Comparison of ENCODE assay signal across 2 cellular contexts in the genomic region with DNA sequence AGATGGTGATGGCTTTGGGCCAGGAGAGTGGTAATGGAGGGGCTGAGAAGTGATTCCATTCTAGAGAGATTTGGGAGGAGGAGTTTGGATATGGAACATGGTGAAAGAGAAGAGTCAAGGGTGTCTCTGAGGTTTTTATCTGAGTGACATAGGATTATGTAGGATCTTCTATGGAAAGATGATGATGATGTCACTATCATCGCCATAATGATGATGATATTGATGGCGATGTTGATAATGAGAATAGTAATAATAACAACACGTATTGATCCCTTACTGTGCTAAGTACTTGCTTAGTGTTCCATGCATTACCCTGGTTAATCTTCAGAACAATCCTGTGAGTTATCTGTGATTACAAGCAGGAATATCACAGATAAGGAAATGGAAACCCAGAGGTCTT.
TF ChIP-seq lines count a peak whose summit lies in the region.

No MANE protein-coding gene starts in this region.

TF ChIP-seq in HepG2, 621 proteins besides CTCF, POLR2A, EP300 and RAD21 (continues in another document):
- TF ChIP-seq ZNF296 (CRISPR knock-in tag; conservative IDR thresholded peaks at IDR 0.05) (no peak), ATF7 (IDR thresholded peaks at IDR 0.05) (peak; percentile 95), ATF7 (CRISPR knock-in tag; IDR thresholded peaks at IDR 0.05) (no peak), HNRNPLL (IDR thresholded peaks at IDR 0.05; ENCODE audit: low read depth, low read length, poor library complexity, severe bottlenecking) (no peak), CREB1 (IDR thresholded peaks at IDR 0.05) (peak; percentile 89), CREB1 (CRISPR knock-in tag; IDR thresholded peaks at IDR 0.05) (no peak), ADNP (CRISPR knock-in tag; IDR thresholded peaks at IDR 0.05) (no peak), RFX1 (IDR thresholded peaks at IDR 0.05) (no peak), ZNF569 (CRISPR knock-in tag; IDR thresholded peaks at IDR 0.05; ENCODE audit: borderline replicate concordance) (no peak)
- TF ChIP-seq, protein P1, sequence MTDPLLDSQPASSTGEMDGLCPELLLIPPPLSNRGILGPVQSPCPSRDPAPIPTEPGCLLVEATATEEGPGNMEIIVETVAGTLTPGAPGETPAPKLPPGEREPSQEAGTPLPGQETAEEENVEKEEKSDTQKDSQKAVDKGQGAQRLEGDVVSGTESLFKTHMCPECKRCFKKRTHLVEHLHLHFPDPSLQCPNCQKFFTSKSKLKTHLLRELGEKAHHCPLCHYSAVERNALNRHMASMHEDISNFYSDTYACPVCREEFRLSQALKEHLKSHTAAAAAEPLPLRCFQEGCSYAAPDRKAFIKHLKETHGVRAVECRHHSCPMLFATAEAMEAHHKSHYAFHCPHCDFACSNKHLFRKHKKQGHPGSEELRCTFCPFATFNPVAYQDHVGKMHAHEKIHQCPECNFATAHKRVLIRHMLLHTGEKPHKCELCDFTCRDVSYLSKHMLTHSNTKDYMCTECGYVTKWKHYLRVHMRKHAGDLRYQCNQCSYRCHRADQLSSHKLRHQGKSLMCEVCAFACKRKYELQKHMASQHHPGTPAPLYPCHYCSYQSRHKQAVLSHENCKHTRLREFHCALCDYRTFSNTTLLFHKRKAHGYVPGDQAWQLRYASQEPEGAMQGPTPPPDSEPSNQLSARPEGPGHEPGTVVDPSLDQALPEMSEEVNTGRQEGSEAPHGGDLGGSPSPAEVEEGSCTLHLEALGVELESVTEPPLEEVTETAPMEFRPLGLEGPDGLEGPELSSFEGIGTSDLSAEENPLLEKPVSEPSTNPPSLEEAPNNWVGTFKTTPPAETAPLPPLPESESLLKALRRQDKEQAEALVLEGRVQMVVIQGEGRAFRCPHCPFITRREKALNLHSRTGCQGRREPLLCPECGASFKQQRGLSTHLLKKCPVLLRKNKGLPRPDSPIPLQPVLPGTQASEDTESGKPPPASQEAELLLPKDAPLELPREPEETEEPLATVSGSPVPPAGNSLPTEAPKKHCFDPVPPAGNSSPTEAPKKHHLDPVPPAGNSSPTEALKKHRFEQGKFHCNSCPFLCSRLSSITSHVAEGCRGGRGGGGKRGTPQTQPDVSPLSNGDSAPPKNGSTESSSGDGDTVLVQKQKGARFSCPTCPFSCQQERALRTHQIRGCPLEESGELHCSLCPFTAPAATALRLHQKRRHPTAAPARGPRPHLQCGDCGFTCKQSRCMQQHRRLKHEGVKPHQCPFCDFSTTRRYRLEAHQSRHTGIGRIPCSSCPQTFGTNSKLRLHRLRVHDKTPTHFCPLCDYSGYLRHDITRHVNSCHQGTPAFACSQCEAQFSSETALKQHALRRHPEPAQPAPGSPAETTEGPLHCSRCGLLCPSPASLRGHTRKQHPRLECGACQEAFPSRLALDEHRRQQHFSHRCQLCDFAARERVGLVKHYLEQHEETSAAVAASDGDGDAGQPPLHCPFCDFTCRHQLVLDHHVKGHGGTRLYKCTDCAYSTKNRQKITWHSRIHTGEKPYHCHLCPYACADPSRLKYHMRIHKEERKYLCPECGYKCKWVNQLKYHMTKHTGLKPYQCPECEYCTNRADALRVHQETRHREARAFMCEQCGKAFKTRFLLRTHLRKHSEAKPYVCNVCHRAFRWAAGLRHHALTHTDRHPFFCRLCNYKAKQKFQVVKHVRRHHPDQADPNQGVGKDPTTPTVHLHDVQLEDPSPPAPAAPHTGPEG (CRISPR knock-in tag; IDR thresholded peaks at IDR 0.05): no peak
- TF ChIP-seq, protein P2, sequence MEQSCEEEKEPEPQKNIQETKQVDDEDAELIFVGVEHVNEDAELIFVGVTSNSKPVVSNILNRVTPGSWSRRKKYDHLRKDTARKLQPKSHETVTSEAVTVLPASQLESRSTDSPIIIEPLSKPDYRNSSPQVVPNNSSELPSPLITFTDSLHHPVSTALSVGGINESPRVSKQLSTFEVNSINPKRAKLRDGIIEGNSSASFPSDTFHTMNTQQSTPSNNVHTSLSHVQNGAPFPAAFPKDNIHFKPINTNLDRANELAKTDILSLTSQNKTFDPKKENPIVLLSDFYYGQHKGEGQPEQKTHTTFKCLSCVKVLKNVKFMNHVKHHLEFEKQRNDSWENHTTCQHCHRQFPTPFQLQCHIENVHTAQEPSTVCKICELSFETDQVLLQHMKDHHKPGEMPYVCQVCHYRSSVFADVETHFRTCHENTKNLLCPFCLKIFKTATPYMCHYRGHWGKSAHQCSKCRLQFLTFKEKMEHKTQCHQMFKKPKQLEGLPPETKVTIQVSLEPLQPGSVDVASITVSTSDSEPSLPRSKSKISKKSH (CRISPR knock-in tag; IDR thresholded peaks at IDR 0.05; ENCODE audit: borderline replicate concordance): no peak
- TF ChIP-seq, protein P3, sequence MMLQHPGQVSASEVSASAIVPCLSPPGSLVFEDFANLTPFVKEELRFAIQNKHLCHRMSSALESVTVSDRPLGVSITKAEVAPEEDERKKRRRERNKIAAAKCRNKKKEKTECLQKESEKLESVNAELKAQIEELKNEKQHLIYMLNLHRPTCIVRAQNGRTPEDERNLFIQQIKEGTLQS (CRISPR knock-in tag; IDR thresholded peaks at IDR 0.05): no peak
- TF ChIP-seq, protein P4, sequence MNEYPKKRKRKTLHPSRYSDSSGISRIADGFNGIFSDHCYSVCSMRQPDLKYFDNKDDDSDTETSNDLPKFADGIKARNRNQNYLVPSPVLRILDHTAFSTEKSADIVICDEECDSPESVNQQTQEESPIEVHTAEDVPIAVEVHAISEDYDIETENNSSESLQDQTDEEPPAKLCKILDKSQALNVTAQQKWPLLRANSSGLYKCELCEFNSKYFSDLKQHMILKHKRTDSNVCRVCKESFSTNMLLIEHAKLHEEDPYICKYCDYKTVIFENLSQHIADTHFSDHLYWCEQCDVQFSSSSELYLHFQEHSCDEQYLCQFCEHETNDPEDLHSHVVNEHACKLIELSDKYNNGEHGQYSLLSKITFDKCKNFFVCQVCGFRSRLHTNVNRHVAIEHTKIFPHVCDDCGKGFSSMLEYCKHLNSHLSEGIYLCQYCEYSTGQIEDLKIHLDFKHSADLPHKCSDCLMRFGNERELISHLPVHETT (CRISPR knock-in tag; conservative IDR thresholded peaks at IDR 0.05): no peak
- TF ChIP-seq, protein P5, sequence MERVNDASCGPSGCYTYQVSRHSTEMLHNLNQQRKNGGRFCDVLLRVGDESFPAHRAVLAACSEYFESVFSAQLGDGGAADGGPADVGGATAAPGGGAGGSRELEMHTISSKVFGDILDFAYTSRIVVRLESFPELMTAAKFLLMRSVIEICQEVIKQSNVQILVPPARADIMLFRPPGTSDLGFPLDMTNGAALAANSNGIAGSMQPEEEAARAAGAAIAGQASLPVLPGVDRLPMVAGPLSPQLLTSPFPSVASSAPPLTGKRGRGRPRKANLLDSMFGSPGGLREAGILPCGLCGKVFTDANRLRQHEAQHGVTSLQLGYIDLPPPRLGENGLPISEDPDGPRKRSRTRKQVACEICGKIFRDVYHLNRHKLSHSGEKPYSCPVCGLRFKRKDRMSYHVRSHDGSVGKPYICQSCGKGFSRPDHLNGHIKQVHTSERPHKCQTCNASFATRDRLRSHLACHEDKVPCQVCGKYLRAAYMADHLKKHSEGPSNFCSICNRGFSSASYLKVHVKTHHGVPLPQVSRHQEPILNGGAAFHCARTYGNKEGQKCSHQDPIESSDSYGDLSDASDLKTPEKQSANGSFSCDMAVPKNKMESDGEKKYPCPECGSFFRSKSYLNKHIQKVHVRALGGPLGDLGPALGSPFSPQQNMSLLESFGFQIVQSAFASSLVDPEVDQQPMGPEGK (CRISPR knock-in tag; IDR thresholded peaks at IDR 0.05): no peak

TF ChIP-seq in K562, 482 proteins besides CTCF, POLR2A, EP300 and RAD21:
- TF ChIP-seq, protein P3 (IDR thresholded peaks at IDR 0.05): 0 out of 2 replicates have a peak, but pooled peaks have one; percentile 8
- TF ChIP-seq, protein P3 (CRISPR knock-in tag; conservative IDR thresholded peaks at IDR 0.05): no peak
- no peak for TF ChIP-seq ZNF589 (CRISPR knock-in tag; IDR thresholded peaks at IDR 0.05; ENCODE audit: low read depth)
TF ChIP-seq in K562: peak in this region for 1.
